Comparison of ENCODE assay signal across 8 cellular contexts in genomic region chr7:2314209-2314955, GRCh38. TPM values are rescaled to one million over a fixed set of nuclear protein-coding genes. Genes with fewer than 3 reads are reported as not detected.
DNase-seq lines count a peak whose midpoint lies in the region; TF ChIP-seq lines count a peak whose summit lies in the region.

Gene SNX8, minus strand, starts transcription at chr7:2314441. Its CDS starts 20 bp downstream, at chr7:2314421.

- H3K36me3 ChIP-seq in GM06990 (ENCODE audit: control insufficient read depth, insufficient read depth, low read length) (no peaks in the 10 kb centered on the region; the same call in none of the 2 replicates), SK-N-SH (replicated peaks in 1 of 2; ENCODE audit: control insufficient read depth in 1 of 2, insufficient read depth in 2 of 2, low read length in 1 of 2) (no peaks in the 10 kb centered on the region)

- no peaks in the 10 kb centered on the region for H3K9me3 Mint-ChIP-seq in activated naive CD4-positive, alpha-beta T cell treated with anti-CD3 and anti-CD28 coated beads, Interleukin-2, amount 10 ng/mL, durations not matched to agents 7 days and 5 days

- TF ChIP-seq CTCF in GM06990 (IDR thresholded peaks at IDR 0.05; ENCODE audit: insufficient read depth, low read length, poor library complexity, severe bottlenecking) (no peak), HFF-Myc (IDR thresholded peaks at IDR 0.05; ENCODE audit: low read depth, low read length, missing control alignments) (no peak), SK-N-SH (IDR thresholded peaks at IDR 0.05) (no peak)

- peak within 1 kb of the TSS; percentile 95 for H3K4me3 ChIP-seq in GM06990 (replicated peaks; ENCODE audit: low read depth, low read length)
- H3K4me3 ChIP-seq in HFF-Myc (replicated peaks; ENCODE audit: low read depth, low read length): peak within 1 kb of the TSS; percentile 86
- peak within 1 kb of the TSS; percentile 60 to 98 for H3K4me3 ChIP-seq in SK-N-SH (ENCODE audit: low read depth in 2 of 2, low read length in 1 of 2)

- H3K4me1 Mint-ChIP-seq in activated naive CD4-positive, alpha-beta T cell treated with anti-CD3 and anti-CD28 coated beads, Interleukin-2, amount 10 ng/mL, durations not matched to agents 7 days and 5 days: peaks cover 15% of the 10 kb centered on the region

- H3K9me3 ChIP-seq in SK-N-SH: no peaks in the 10 kb centered on the region

- DNase-seq in GM06990 (ENCODE audit: extremely low read depth, insufficient read length): peak; percentile 92
- DNase-seq in HFF-Myc (ENCODE audit: extremely low read depth, low read depth): no peak
- DNase-seq in MV-4-11 (lab: John Stamatoyannopoulos, UW): peak; percentile 82
- DNase-seq in SK-N-SH: peak; percentile 100
- DNase-seq in activated naive CD4-positive, alpha-beta T cell treated with anti-CD3 and anti-CD28 coated beads, Interleukin-2, amount 10 ng/mL, durations not matched to agents 7 days and 5 days: peak; percentile 97
- peak; percentile 81 for DNase-seq in globus pallidus (ENCODE audit: low spot score)
- DNase-seq in occipital lobe (lab: John Stamatoyannopoulos, UW): peak; percentile 83
- DNase-seq in superior temporal gyrus (ENCODE audit: extremely low spot score): peak; percentile 77

- H3K4me1 ChIP-seq in SK-N-SH (ENCODE audit: control insufficient read depth in 1 of 2, insufficient read depth in 2 of 2, low read depth in 1 of 2, low read length in 1 of 2): peaks cover 0 to 3% of the 10 kb centered on the region in 2 experiments; a peak in 1 of 4 replicates

- 1% methylated on average over 24 of the region's 78 CpGs for WGBS in SK-N-SH (ENCODE audit: low lambda C conversion rate)

- POLR2A ChIA-PET in SK-N-SH (lab: Yijun Ruan, JAX): interaction anchor here (0.7 to 1.2 kb wide), 2 partner anchors 54 to 72 kb away, joined by 3 to 4 read pairs; partner anchors contain the start of gene NUDT1

- peak within 1 kb of the TSS; percentile 87 for H3K9ac ChIP-seq in SK-N-SH

- no peak for TF ChIP-seq EP300 in SK-N-SH (IDR thresholded peaks at IDR 0.05; ENCODE audit: borderline replicate concordance in 1 of 2, low read depth in 1 of 2, low read length in 1 of 2)

- H3K79me2 ChIP-seq in SK-N-SH (ENCODE audit: insufficient read depth): peaks cover 46% of the 10 kb centered on the region

- H3K9me2 ChIP-seq in SK-N-SH: no peaks in the 10 kb centered on the region

- peak within 1 kb of the TSS; percentile 97 for H3K4me2 ChIP-seq in SK-N-SH

- H4K20me1 ChIP-seq in SK-N-SH (ENCODE audit: insufficient read depth): no peaks in the 10 kb centered on the region

- no peaks in the 10 kb centered on the region for H3K36me3 Mint-ChIP-seq in activated naive CD4-positive, alpha-beta T cell treated with anti-CD3 and anti-CD28 coated beads, Interleukin-2, amount 10 ng/mL, durations not matched to agents 7 days and 5 days

- peaks cover 7% of the 10 kb centered on the region for H3F3A ChIP-seq in SK-N-SH (replicated peaks; ENCODE audit: insufficient read depth)

- H3K27ac Mint-ChIP-seq in activated naive CD4-positive, alpha-beta T cell treated with anti-CD3 and anti-CD28 coated beads, Interleukin-2, amount 10 ng/mL, durations not matched to agents 7 days and 5 days: peak within 1 kb of the TSS; percentile 88

- CTCF ChIA-PET in SK-N-SH (lab: Yijun Ruan, JAX): interaction anchor here (1.3 kb wide), 1 partner anchor 16 kb away, joined by 3 read pairs; no protein-coding TSS in a partner anchor
- CTCF ChIA-PET in activated naive CD4-positive, alpha-beta T cell treated with anti-CD3 and anti-CD28 coated beads, Interleukin-2, amount 10 ng/mL, durations not matched to agents 7 days and 5 days (lab: Charles Lee): no interaction called here

- no peak within 1 kb of the TSS for H3K4me3 Mint-ChIP-seq in activated naive CD4-positive, alpha-beta T cell treated with anti-CD3 and anti-CD28 coated beads, Interleukin-2, amount 10 ng/mL, durations not matched to agents 7 days and 5 days

- H2AFZ ChIP-seq in SK-N-SH (ENCODE audit: low read depth): peak within 1 kb of the TSS; percentile 85

- H3K27ac ChIP-seq in SK-N-SH (ENCODE audit: low read depth in 2 of 2, low read length in 1 of 2): peak within 1 kb of the TSS; percentile 2 to 22; a peak in 3 of 4 replicates

- H3K27me3 Mint-ChIP-seq in activated naive CD4-positive, alpha-beta T cell treated with anti-CD3 and anti-CD28 coated beads, Interleukin-2, amount 10 ng/mL, durations not matched to agents 7 days and 5 days: no peaks in the 10 kb centered on the region

- H3K27me3 ChIP-seq in GM06990 (replicated peaks; ENCODE audit: control insufficient read depth, insufficient read depth, low read length) (no peaks in the 10 kb centered on the region), SK-N-SH (ENCODE audit: insufficient read depth) (no peaks in the 10 kb centered on the region)

- TF ChIP-seq RAD21 in SK-N-SH (IDR thresholded peaks at IDR 0.05; ENCODE audit: low read length): peak; percentile 5; the same call in 1 of the 2 replicates

TF ChIP-seq in SK-N-SH, 30 proteins besides CTCF, POLR2A, EP300 and RAD21:
- TF ChIP-seq JUND (IDR thresholded peaks at IDR 0.05) (no peak), TCF12 (IDR thresholded peaks at IDR 0.05) (no peak), MAX (IDR thresholded peaks at IDR 0.05; ENCODE audit: low read depth) (peak; percentile 94), USF1 (IDR thresholded peaks at IDR 0.05; ENCODE audit: borderline replicate concordance, low read depth) (peak; percentile 93), MXI1 (IDR thresholded peaks at IDR 0.05; ENCODE audit: low read depth, low read length) (peak; percentile 99), POLR2AphosphoS5 (IDR thresholded peaks at IDR 0.05; ENCODE audit: low read depth, low read length) (peak; percentile 52; the same call in 1 of the 2 replicates), RXRA (IDR thresholded peaks at IDR 0.05; ENCODE audit: borderline replicate concordance, low read depth) (no peak), RCOR1 (IDR thresholded peaks at IDR 0.05; ENCODE audit: low read length) (no peak), GATA2 (CRISPR knock-in tag; IDR thresholded peaks at IDR 0.05) (no peak), TAF1 (IDR thresholded peaks at IDR 0.05; ENCODE audit: borderline replicate concordance, low read depth, low read length) (peak; percentile 62; the same call in 1 of the 2 replicates), SMC3 (IDR thresholded peaks at IDR 0.05; ENCODE audit: low read depth, low read length) (no peak), REST (IDR thresholded peaks at IDR 0.05; ENCODE audit: low read depth, low read length) (0 out of 2 replicates have a peak, but pooled peaks have one; percentile 14), FOXM1 (IDR thresholded peaks at IDR 0.05; ENCODE audit: low read depth) (no peak), NRF1 (IDR thresholded peaks at IDR 0.05; ENCODE audit: low read depth, low read length) (peak; percentile 77), GABPA (IDR thresholded peaks at IDR 0.05; ENCODE audit: low read depth) (no peak), SIN3A (IDR thresholded peaks at IDR 0.05; ENCODE audit: borderline replicate concordance, low read depth, low read length) (peak; percentile 20; the same call in 1 of the 2 replicates), EZH2phosphoT487 (IDR thresholded peaks at IDR 0.05; ENCODE audit: borderline replicate concordance, low read depth) (no peak)

RNA-seq across cellular contexts. Expression of gene SNX8, which starts in this region (rescaled TPM):
- 20.6 and 21.1 TPM in 2 replicates for polyA plus RNA-seq in SK-N-SH (2012; rRNA removed)
- polyA plus RNA-seq in SK-N-SH (2012; cell fraction: cytosol; rRNA removed): 13.3 and 15.9 TPM in 2 replicates
- 25.3 and 31.1 TPM in 2 replicates for polyA plus RNA-seq in SK-N-SH (2012; cell fraction: nucleus; rRNA removed)
- total RNA-seq in occipital lobe: 13.4 TPM
